ENCODE assay signal across 39 cellular contexts in the genomic region with DNA sequence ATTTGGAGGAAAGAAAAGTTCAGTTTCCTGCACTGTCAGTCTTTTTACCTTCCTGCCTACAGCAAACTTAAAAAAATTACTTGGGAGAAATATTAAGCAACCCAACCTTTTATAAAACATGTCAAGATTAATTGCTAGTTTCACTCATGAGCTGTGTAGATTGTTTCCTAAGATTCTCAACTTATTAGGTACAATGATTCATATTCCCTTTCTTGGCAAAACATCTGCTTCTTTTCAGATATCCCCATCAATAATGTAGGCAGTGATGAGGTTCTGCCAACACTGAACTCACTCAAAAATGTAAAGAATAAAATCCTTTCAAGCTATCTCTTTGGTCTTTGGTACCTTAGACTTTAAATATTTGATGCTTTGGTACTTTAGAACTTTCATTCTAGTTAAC. TPM values are rescaled to one million over a fixed set of nuclear protein-coding genes. Genes with fewer than 3 reads are reported as not detected.
"Had no signal": no experiment of that assay in that cellular context is flagged by ENCODE, and none has a peak within 500 bp of the region (broad histone marks: within the 10 kb centered on the region; RNA-seq: fewer than 3 reads in every experiment).

No MANE protein-coding gene starts in this region.

- H3K27ac ChIP-seq: adrenal gland, body of pancreas, brain microvascular endothelial cell, breast epithelium, cardiac muscle cell had no signal

- H3K36me3 ChIP-seq: adrenal gland, brain microvascular endothelial cell, breast epithelium, cardiac muscle cell had no signal

- H3K4me3 ChIP-seq: adrenal gland, body of pancreas, breast epithelium, cardiac muscle cell had no signal

- H3K4me1 ChIP-seq: adrenal gland, body of pancreas, breast epithelium had no signal

- H3K36me3 Mint-ChIP-seq: activated naive CD4-positive, alpha-beta T cell treated with anti-CD3 and anti-CD28 coated beads, Interleukin-2, amount 10 ng/mL, durations not matched to agents 7 days and 5 days; activated naive CD4-positive, alpha-beta T cell treated with anti-CD3 and anti-CD28 coated beads, Interleukin-2, amount 50 U/mL, for 24 hours; activated naive CD4-positive, alpha-beta T cell treated with anti-CD3 and anti-CD28 coated beads, Interleukin-2, amount 50 U/mL, for 72 hours; activated naive CD8-positive, alpha-beta T cell; activated naive CD8-positive, alpha-beta T cell treated with anti-CD3 and anti-CD28 coated beads for 36 hours; activated naive CD8-positive, alpha-beta T cell treated with anti-CD3 and anti-CD28 coated beads, Interleukin-2, amount 10 ng/mL, durations not matched to agents 7 days and 5 days; brain had no signal

- ATAC-seq: activated naive CD4-positive, alpha-beta T cell treated with anti-CD3 and anti-CD28 coated beads, Interleukin-2, amount 50 U/mL, for 72 hours; activated naive CD8-positive, alpha-beta T cell treated with anti-CD3 and anti-CD28 coated beads, Interleukin-2, amount 50 U/mL, for 24 hours; activated T-cell treated with anti-CD3 and anti-CD28 coated beads, Interleukin-2, amount 50 U/mL, for 4 hours; activated T-cell treated with anti-CD3 and anti-CD28 coated beads, Interleukin-2, amount 50 U/mL, for 72 hours; activated T-helper 17 cell treated with anti-CD3 and anti-CD28 coated beads, Interleukin-2, amount 50 U/mL, for 72 hours; body of pancreas had no signal

- H3K9me3 Mint-ChIP-seq: activated naive CD4-positive, alpha-beta T cell treated with anti-CD3 and anti-CD28 coated beads, Interleukin-2, amount 50 U/mL, for 24 hours; activated naive CD8-positive, alpha-beta T cell treated with anti-CD3 and anti-CD28 coated beads for 36 hours; activated T-helper 1 cell treated with anti-CD3 and anti-CD28 coated beads, Interleukin-12 subunit alpha, Interleukin-12 subunit beta, Interleukin-2, Interleukin-4 antibody, amounts not matched to agents 30 ng/mL and 10 ng/mL and 1 ng/mL, durations not matched to agents 14 hours and 24 hours and 36 hours; activated T-helper 17 cell treated with anti-CD3 and anti-CD28 coated beads, Interleukin-2, amount 50 U/mL, for 72 hours; brain had no signal

- DNase-seq: activated effector memory CD4-positive, alpha-beta T cell treated with anti-CD3 and anti-CD28 coated beads, Interleukin-2, amount 50 U/mL, for 16 hours; activated effector memory CD4-positive, alpha-beta T cell treated with Interleukin-2 at 50 U/mL for 16 hours; activated gamma-delta T cell; activated gamma-delta T cell treated with Interleukin-2 at 50 U/mL for 16 hours; activated naive CD4-positive, alpha-beta T cell; activated naive CD4-positive, alpha-beta T cell treated with anti-CD3 and anti-CD28 coated beads for 36 hours; activated naive CD4-positive, alpha-beta T cell treated with anti-CD3 and anti-CD28 coated beads, Interleukin-2, amount 10 ng/mL, durations not matched to agents 7 days and 5 days; activated naive CD4-positive, alpha-beta T cell treated with anti-CD3 and anti-CD28 coated beads, Interleukin-2, amount 50 U/mL, for 16 hours; activated naive CD4-positive, alpha-beta T cell treated with Interleukin-2 at 50 U/mL for 16 hours; activated naive CD8-positive, alpha-beta T cell treated with anti-CD3 and anti-CD28 coated beads for 36 hours; activated naive CD8-positive, alpha-beta T cell treated with anti-CD3 and anti-CD28 coated beads, Interleukin-2, amount 10 ng/mL, durations not matched to agents 7 days and 5 days; activated naive CD8-positive, alpha-beta T cell treated with anti-CD3 and anti-CD28 coated beads, Interleukin-2, amount 50 U/mL, for 24 hours; activated T-cell treated with anti-CD3 and anti-CD28 coated beads, Interleukin-2, amount 50 U/mL, for 1 hour; activated T-cell treated with anti-CD3 and anti-CD28 coated beads, Interleukin-2, amount 50 U/mL, for 24 hours; activated T-cell treated with anti-CD3 and anti-CD28 coated beads, Interleukin-2, amount 50 U/mL, for 4 hours; activated T-cell treated with anti-CD3 and anti-CD28 coated beads, Interleukin-2, amount 50 U/mL, for 48 hours; activated T-cell treated with anti-CD3 and anti-CD28 coated beads, Interleukin-2, amount 50 U/mL, for 72 hours; adrenal gland; amniotic stem cell; amygdala; anterior cingulate cortex; aorta; body of pancreas; brain microvascular endothelial cell; central memory CD4-positive, alpha-beta T cell; cerebellar nuclear complex had no signal

- H3K9me3 ChIP-seq: adrenal gland, body of pancreas, breast epithelium had no signal

- H3K27me3 ChIP-seq: adrenal gland, body of pancreas, brain microvascular endothelial cell, breast epithelium, cardiac muscle cell had no signal

- H3K27ac Mint-ChIP-seq: activated naive CD4-positive, alpha-beta T cell treated with anti-CD3 and anti-CD28 coated beads for 36 hours; activated naive CD4-positive, alpha-beta T cell treated with anti-CD3 and anti-CD28 coated beads, Interleukin-2, amount 10 ng/mL, durations not matched to agents 7 days and 5 days; activated naive CD4-positive, alpha-beta T cell treated with anti-CD3 and anti-CD28 coated beads, Interleukin-2, amount 50 U/mL, for 24 hours; activated naive CD4-positive, alpha-beta T cell treated with anti-CD3 and anti-CD28 coated beads, Interleukin-2, amount 50 U/mL, for 72 hours; activated naive CD8-positive, alpha-beta T cell; activated naive CD8-positive, alpha-beta T cell treated with anti-CD3 and anti-CD28 coated beads for 36 hours; activated naive CD8-positive, alpha-beta T cell treated with anti-CD3 and anti-CD28 coated beads, Interleukin-2, amount 10 ng/mL, durations not matched to agents 7 days and 5 days; activated naive CD8-positive, alpha-beta T cell treated with anti-CD3 and anti-CD28 coated beads, Interleukin-2, amount 50 U/mL, for 24 hours; activated T-cell treated with anti-CD3 and anti-CD28 coated beads, Interleukin-2, amount 50 U/mL, for 24 hours; activated T-cell treated with anti-CD3 and anti-CD28 coated beads, Interleukin-2, amount 50 U/mL, for 72 hours; activated T-helper 1 cell treated with anti-CD3 and anti-CD28 coated beads, Interleukin-12 subunit alpha, Interleukin-12 subunit beta, Interleukin-2, Interleukin-4 antibody, amounts not matched to agents 30 ng/mL and 10 ng/mL and 1 ng/mL, durations not matched to agents 14 hours and 24 hours and 36 hours; activated T-helper 17 cell treated with anti-CD3 and anti-CD28 coated beads, Interleukin-2, amount 50 U/mL, for 72 hours; activated T-helper 2 cell treated with anti-CD3 and anti-CD28 coated beads, Interferon-gamma antibody, Interleukin-2, Interleukin-4, amounts not matched to agents 10 μg/mL and 5 μg/mL and 100 μg/mL, durations not matched to agents 14 hours and 24 hours and 36 hours; brain had no signal

- H3K4me3 Mint-ChIP-seq: activated naive CD4-positive, alpha-beta T cell treated with anti-CD3 and anti-CD28 coated beads for 36 hours; activated naive CD4-positive, alpha-beta T cell treated with anti-CD3 and anti-CD28 coated beads, Interleukin-2, amount 10 ng/mL, durations not matched to agents 7 days and 5 days; activated naive CD4-positive, alpha-beta T cell treated with anti-CD3 and anti-CD28 coated beads, Interleukin-2, amount 50 U/mL, for 24 hours; activated naive CD8-positive, alpha-beta T cell; activated naive CD8-positive, alpha-beta T cell treated with anti-CD3 and anti-CD28 coated beads for 36 hours; activated naive CD8-positive, alpha-beta T cell treated with anti-CD3 and anti-CD28 coated beads, Interleukin-2, amount 10 ng/mL, durations not matched to agents 7 days and 5 days; activated naive CD8-positive, alpha-beta T cell treated with anti-CD3 and anti-CD28 coated beads, Interleukin-2, amount 50 U/mL, for 24 hours; activated T-cell treated with anti-CD3 and anti-CD28 coated beads, Interleukin-2, amount 50 U/mL, for 24 hours; activated T-cell treated with anti-CD3 and anti-CD28 coated beads, Interleukin-2, amount 50 U/mL, for 4 hours; activated T-cell treated with anti-CD3 and anti-CD28 coated beads, Interleukin-2, amount 50 U/mL, for 72 hours; activated T-helper 1 cell treated with anti-CD3 and anti-CD28 coated beads, Interleukin-12 subunit alpha, Interleukin-12 subunit beta, Interleukin-2, Interleukin-4 antibody, amounts not matched to agents 30 ng/mL and 10 ng/mL and 1 ng/mL, durations not matched to agents 14 hours and 24 hours and 36 hours; activated T-helper 17 cell treated with anti-CD3 and anti-CD28 coated beads, Interleukin-2, amount 50 U/mL, for 72 hours; brain; central memory CD8-positive, alpha-beta T cell had no signal

- H3K4me1 Mint-ChIP-seq: activated naive CD4-positive, alpha-beta T cell treated with anti-CD3 and anti-CD28 coated beads, Interleukin-2, amount 10 ng/mL, durations not matched to agents 7 days and 5 days; activated naive CD4-positive, alpha-beta T cell treated with anti-CD3 and anti-CD28 coated beads, Interleukin-2, amount 50 U/mL, for 24 hours; activated naive CD8-positive, alpha-beta T cell treated with anti-CD3 and anti-CD28 coated beads for 36 hours; activated naive CD8-positive, alpha-beta T cell treated with anti-CD3 and anti-CD28 coated beads, Interleukin-2, amount 10 ng/mL, durations not matched to agents 7 days and 5 days; activated naive CD8-positive, alpha-beta T cell treated with anti-CD3 and anti-CD28 coated beads, Interleukin-2, amount 50 U/mL, for 24 hours; activated T-helper 17 cell treated with anti-CD3 and anti-CD28 coated beads, Interleukin-2, amount 50 U/mL, for 72 hours; brain; central memory CD8-positive, alpha-beta T cell had no signal

- H3K27me3 Mint-ChIP-seq: activated naive CD4-positive, alpha-beta T cell treated with anti-CD3 and anti-CD28 coated beads, Interleukin-2, amount 10 ng/mL, durations not matched to agents 7 days and 5 days; activated naive CD4-positive, alpha-beta T cell treated with anti-CD3 and anti-CD28 coated beads, Interleukin-2, amount 50 U/mL, for 24 hours; activated naive CD8-positive, alpha-beta T cell; activated naive CD8-positive, alpha-beta T cell treated with anti-CD3 and anti-CD28 coated beads for 36 hours; activated naive CD8-positive, alpha-beta T cell treated with anti-CD3 and anti-CD28 coated beads, Interleukin-2, amount 10 ng/mL, durations not matched to agents 7 days and 5 days; activated naive CD8-positive, alpha-beta T cell treated with anti-CD3 and anti-CD28 coated beads, Interleukin-2, amount 50 U/mL, for 24 hours; activated T-cell treated with anti-CD3 and anti-CD28 coated beads, Interleukin-2, amount 50 U/mL, for 24 hours; activated T-helper 17 cell treated with anti-CD3 and anti-CD28 coated beads, Interleukin-2, amount 50 U/mL, for 72 hours; central memory CD8-positive, alpha-beta T cell had no signal

RNA-seq across cellular contexts. Expression of a gene that starts 56.0 kb away (rescaled TPM):
- total RNA-seq: activated naive CD4-positive, alpha-beta T cell treated with anti-CD3 and anti-CD28 coated beads for 36 hours; activated naive CD4-positive, alpha-beta T cell treated with anti-CD3 and anti-CD28 coated beads, Interleukin-2, amount 50 U/mL, for 72 hours; activated naive CD8-positive, alpha-beta T cell treated with anti-CD3 and anti-CD28 coated beads for 36 hours; activated naive CD8-positive, alpha-beta T cell treated with anti-CD3 and anti-CD28 coated beads, Interleukin-2, amount 10 ng/mL, durations not matched to agents 7 days and 5 days; activated T-cell treated with anti-CD3 and anti-CD28 coated beads, Interleukin-2, amount 50 U/mL, for 4 hours; activated T-cell treated with anti-CD3 and anti-CD28 coated beads, Interleukin-2, amount 50 U/mL, for 72 hours; activated T-helper 1 cell treated with anti-CD3 and anti-CD28 coated beads, Interleukin-12 subunit alpha, Interleukin-12 subunit beta, Interleukin-2, Interleukin-4 antibody, amounts not matched to agents 30 ng/mL and 10 ng/mL and 1 ng/mL, durations not matched to agents 14 hours and 24 hours and 36 hours; activated T-helper 17 cell treated with anti-CD3 and anti-CD28 coated beads, Interleukin-2, amount 50 U/mL, for 72 hours; activated T-helper 2 cell treated with anti-CD3 and anti-CD28 coated beads, Interferon-gamma antibody, Interleukin-2, Interleukin-4, amounts not matched to agents 10 μg/mL and 5 μg/mL and 100 μg/mL, durations not matched to agents 14 hours and 24 hours and 36 hours; cardiac septum; cerebellum; chondrocyte had no signal
- polyA plus RNA-seq: aorta had no signal
